ENCODE assay signal across 17 cellular contexts in genomic region chr5:7208911-7209310, GRCh38.
A peak's percentile ranks its signal among the peaks of the same experiment; 100 is the strongest.
DNase-seq lines count a peak whose midpoint lies in the region; TF ChIP-seq lines count a peak whose summit lies in the region.
"Had no signal": no experiment of that assay in that cellular context is flagged by ENCODE, and none has a peak within 500 bp of the region (broad histone marks: within the 10 kb centered on the region; RNA-seq: fewer than 3 reads in every experiment).

No MANE protein-coding gene starts in this region.

- no peaks in the 10 kb centered on the region for H3K9me3 Mint-ChIP-seq in type B pancreatic cell

- H3F3A ChIP-seq in SK-N-SH (replicated peaks; ENCODE audit: insufficient read depth): no peaks in the 10 kb centered on the region

- DNase-seq in NCI-H748 (lab: John Stamatoyannopoulos, UW; ENCODE audit: unreplicated experiment) (peak; percentile 100), NCI-H748 treated with DMSO at 0.1 percent for 48 hours (lab: John Stamatoyannopoulos, UW) (no peak), NCI-H345 (lab: John Stamatoyannopoulos, UW) (peak; percentile 65), lower leg skin (ENCODE audit: low spot score in 2 of 2) (peak; percentile 49 to 91), type B pancreatic cell (ENCODE audit: extremely low spot score, unreplicated experiment) (no peak), AG20443 (ENCODE audit: low spot score) (no peak), NCI-H1048 (lab: John Stamatoyannopoulos, UW) (no peak), SK-N-SH (no peak)
- DNase-seq: activated CD4-positive, CD25-positive, alpha-beta regulatory T cell; C1 segment of cervical spinal cord; DND-41; NCI-H146; SHP77 treated with DMSO at 0.1 percent for 48 hours; T-helper 2 cell; upper lobe of right lung had no signal

- H3K4me2 ChIP-seq in SK-N-SH: no peak overlapping the region
- H3K4me2 ChIP-seq: smooth muscle cell had no signal

- H3K9me3 ChIP-seq in SK-N-SH: no peaks in the 10 kb centered on the region
- H3K9me3 ChIP-seq: upper lobe of right lung had no signal

- H2AFZ ChIP-seq in SK-N-SH (ENCODE audit: low read depth): no peak overlapping the region

- no peak for TF ChIP-seq EP300 in SK-N-SH (IDR thresholded peaks at IDR 0.05; ENCODE audit: borderline replicate concordance in 1 of 2, low read depth in 1 of 2, low read length in 1 of 2)

- no peaks in the 10 kb centered on the region for H3K9me2 ChIP-seq in SK-N-SH

- H3K4me1 Mint-ChIP-seq in type B pancreatic cell (ENCODE audit: unreplicated experiment): peaks cover 17% of the 10 kb centered on the region

- POLR2A ChIA-PET in SK-N-SH (lab: Yijun Ruan, JAX): no interaction called here

- intact Hi-C loops in lower leg skin (cut with DNase I; ENCODE audit: low total_unique reads): no loop called here

- no peaks in the 10 kb centered on the region for H4K20me1 ChIP-seq in SK-N-SH (ENCODE audit: insufficient read depth)

- H3K79me2 ChIP-seq in SK-N-SH (ENCODE audit: insufficient read depth): no peaks in the 10 kb centered on the region

- peak overlapping the region; percentile 11 for H3K27ac Mint-ChIP-seq in type B pancreatic cell
- H3K27ac Mint-ChIP-seq: activated T-helper 2 cell treated with anti-CD3 and anti-CD28 coated beads, Interferon-gamma antibody, Interleukin-2, Interleukin-4, amounts not matched to agents 10 μg/mL and 5 μg/mL and 100 μg/mL, durations not matched to agents 14 hours and 24 hours and 36 hours had no signal

- peak overlapping the region; percentile 20 for H3K4me3 Mint-ChIP-seq in type B pancreatic cell

- no peak overlapping the region for H3K9ac ChIP-seq in SK-N-SH

- no peak overlapping the region for H3K27ac ChIP-seq in SK-N-SH (ENCODE audit: low read depth in 2 of 2, low read length in 1 of 2)
- H3K27ac ChIP-seq: upper lobe of right lung had no signal

- CTCF ChIA-PET in SK-N-SH (lab: Yijun Ruan, JAX): no interaction called here

- WGBS in lower leg skin, 2 donors: 40 to 51% methylated on average over 5 of the region's 5 CpGs
- WGBS in SK-N-SH (ENCODE audit: low lambda C conversion rate): 8% methylated on average over 5 of the region's 5 CpGs

- no peak for TF ChIP-seq POLR2A in lower leg skin (IDR thresholded peaks at IDR 0.05)

- no peaks in the 10 kb centered on the region for H3K4me1 ChIP-seq in SK-N-SH (ENCODE audit: control insufficient read depth in 1 of 2, insufficient read depth in 2 of 2, low read depth in 1 of 2, low read length in 1 of 2)
- H3K4me1 ChIP-seq: upper lobe of right lung had no signal

- no peak overlapping the region for H3K4me3 ChIP-seq in lower leg skin (ENCODE audit: low read depth, poor library complexity, severe bottlenecking)
- H3K4me3 ChIP-seq in SK-N-SH (ENCODE audit: low read depth in 2 of 2, low read length in 1 of 2): no peak overlapping the region
- H3K4me3 ChIP-seq: smooth muscle cell, upper lobe of right lung had no signal

- H3K36me3 Mint-ChIP-seq in type B pancreatic cell: no peaks in the 10 kb centered on the region

- TF ChIP-seq CTCF in lower leg skin (IDR thresholded peaks at IDR 0.05) (no peak), type B pancreatic cell (conservative IDR thresholded peaks at IDR 0.05) (no peak), SK-N-SH (IDR thresholded peaks at IDR 0.05) (no peak)

- H3K36me3 ChIP-seq in SK-N-SH (replicated peaks in 1 of 2; ENCODE audit: control insufficient read depth in 1 of 2, insufficient read depth in 2 of 2, low read length in 1 of 2): no peaks in the 10 kb centered on the region
- H3K36me3 ChIP-seq: upper lobe of right lung had no signal

- H3K27me3 Mint-ChIP-seq in type B pancreatic cell: peaks cover 10% of the 10 kb centered on the region

- TF ChIP-seq RAD21 in SK-N-SH (IDR thresholded peaks at IDR 0.05; ENCODE audit: low read length): no peak

- no peaks in the 10 kb centered on the region for H3K27me3 ChIP-seq in SK-N-SH (ENCODE audit: insufficient read depth)
- H3K27me3 ChIP-seq: upper lobe of right lung had no signal

TF ChIP-seq in SK-N-SH, 30 proteins besides CTCF, POLR2A, EP300 and RAD21:
- TF ChIP-seq MXI1 (IDR thresholded peaks at IDR 0.05; ENCODE audit: low read depth, low read length) (no peak), RCOR1 (IDR thresholded peaks at IDR 0.05; ENCODE audit: low read length) (no peak), MAX (IDR thresholded peaks at IDR 0.05; ENCODE audit: low read depth) (no peak), YY1 (IDR thresholded peaks at IDR 0.05; ENCODE audit: low read depth) (no peak), CHD2 (IDR thresholded peaks at IDR 0.05; ENCODE audit: low read length, partially characterized antibody) (no peak), TCF12 (IDR thresholded peaks at IDR 0.05) (no peak), FOXJ3 (CRISPR knock-in tag; IDR thresholded peaks at IDR 0.05) (no peak), FOSL2 (IDR thresholded peaks at IDR 0.05; ENCODE audit: borderline replicate concordance, low read depth) (no peak), RFX5 (IDR thresholded peaks at IDR 0.05; ENCODE audit: low read length) (no peak), POLR2AphosphoS5 (IDR thresholded peaks at IDR 0.05; ENCODE audit: low read depth, low read length) (no peak), IRF3 (IDR thresholded peaks at IDR 0.05; ENCODE audit: low read depth, low read length) (no peak), NFIC (IDR thresholded peaks at IDR 0.05; ENCODE audit: borderline replicate concordance) (no peak), TEAD4 (IDR thresholded peaks at IDR 0.05; ENCODE audit: borderline replicate concordance, insufficient read depth) (no peak)
- TF ChIP-seq, protein P1, sequence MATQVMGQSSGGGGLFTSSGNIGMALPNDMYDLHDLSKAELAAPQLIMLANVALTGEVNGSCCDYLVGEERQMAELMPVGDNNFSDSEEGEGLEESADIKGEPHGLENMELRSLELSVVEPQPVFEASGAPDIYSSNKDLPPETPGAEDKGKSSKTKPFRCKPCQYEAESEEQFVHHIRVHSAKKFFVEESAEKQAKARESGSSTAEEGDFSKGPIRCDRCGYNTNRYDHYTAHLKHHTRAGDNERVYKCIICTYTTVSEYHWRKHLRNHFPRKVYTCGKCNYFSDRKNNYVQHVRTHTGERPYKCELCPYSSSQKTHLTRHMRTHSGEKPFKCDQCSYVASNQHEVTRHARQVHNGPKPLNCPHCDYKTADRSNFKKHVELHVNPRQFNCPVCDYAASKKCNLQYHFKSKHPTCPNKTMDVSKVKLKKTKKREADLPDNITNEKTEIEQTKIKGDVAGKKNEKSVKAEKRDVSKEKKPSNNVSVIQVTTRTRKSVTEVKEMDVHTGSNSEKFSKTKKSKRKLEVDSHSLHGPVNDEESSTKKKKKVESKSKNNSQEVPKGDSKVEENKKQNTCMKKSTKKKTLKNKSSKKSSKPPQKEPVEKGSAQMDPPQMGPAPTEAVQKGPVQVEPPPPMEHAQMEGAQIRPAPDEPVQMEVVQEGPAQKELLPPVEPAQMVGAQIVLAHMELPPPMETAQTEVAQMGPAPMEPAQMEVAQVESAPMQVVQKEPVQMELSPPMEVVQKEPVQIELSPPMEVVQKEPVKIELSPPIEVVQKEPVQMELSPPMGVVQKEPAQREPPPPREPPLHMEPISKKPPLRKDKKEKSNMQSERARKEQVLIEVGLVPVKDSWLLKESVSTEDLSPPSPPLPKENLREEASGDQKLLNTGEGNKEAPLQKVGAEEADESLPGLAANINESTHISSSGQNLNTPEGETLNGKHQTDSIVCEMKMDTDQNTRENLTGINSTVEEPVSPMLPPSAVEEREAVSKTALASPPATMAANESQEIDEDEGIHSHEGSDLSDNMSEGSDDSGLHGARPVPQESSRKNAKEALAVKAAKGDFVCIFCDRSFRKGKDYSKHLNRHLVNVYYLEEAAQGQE (IDR thresholded peaks at IDR 0.05; ENCODE audit: low read depth, low read length): no peak

Comparison
In these comparisons a context has a peak if more than half of its experiments do, and no peak if none do; other contexts are left out.
1. DNase-seq: peak in NCI-H748 (single experiment), NCI-H345 (single experiment) and lower leg skin (2 of 2); none in NCI-H748 treated with DMSO at 0.1 percent for 48 hours (single experiment), type B pancreatic cell (single experiment), AG20443 (single experiment), NCI-H1048 (single experiment) and SK-N-SH (single experiment).